Comparison of ENCODE assay signal across 15 cellular contexts in genomic region chr6:144315981-144316865, GRCh38. TPM values are rescaled to one million over a fixed set of nuclear protein-coding genes. Genes with fewer than 3 reads are reported as not detected.
A peak's percentile ranks its signal among the peaks of the same experiment; 100 is the strongest.
DNase-seq lines count a peak whose midpoint lies in the region; ATAC-seq, FAIRE-seq and TF ChIP-seq lines count a peak whose summit lies in the region.
"Had no signal": no experiment of that assay in that cellular context is flagged by ENCODE, and none has a peak within 500 bp of the region (broad histone marks: within the 10 kb centered on the region; RNA-seq: fewer than 3 reads in every experiment).

No MANE protein-coding gene starts in this region.

- H3K4me1 ChIP-seq in small intestine (ENCODE audit: control insufficient read depth in 2 of 2, insufficient read depth in 1 of 2, low read depth in 1 of 2, low read length in 1 of 2) = peaks cover 0 to 3% of the 10 kb centered on the region in 2 donors

- no peak for FAIRE-seq in small intestine (lab: Jason Lieb, UNC)

- WGBS in small intestine, 3 donors = 88 to 91% (median 90%) methylated on average over 6 of the region's 6 CpGs

- H3K27me3 ChIP-seq in small intestine (ENCODE audit: control insufficient read depth in 2 of 2, insufficient read depth in 2 of 2, low read length in 2 of 2) = no peaks in the 10 kb centered on the region
- H3K27me3 ChIP-seq: ovary had no signal

- H3K4me3 ChIP-seq in small intestine (ENCODE audit: low read depth in 1 of 2, low read length in 2 of 2) (no peak overlapping the region), foreskin fibroblast (ENCODE audit: low read depth in 1 of 2, low read length in 2 of 2) (no peak overlapping the region)
- H3K4me3 ChIP-seq: ovary had no signal

- peak; percentile 50 for DNase-seq in left kidney (ENCODE audit: low read depth, low spot score)
- DNase-seq in small intestine = no peak
- DNase-seq in foreskin fibroblast = no peak
- DNase-seq: activated naive CD4-positive, alpha-beta T cell treated with anti-CD3 and anti-CD28 coated beads, Interleukin-2, amount 50 U/mL, for 16 hours; mesendoderm; NCI-H1417 treated with DMSO at 0.1 percent for 48 hours; NCI-H524 treated with DMSO at 0.1 percent for 48 hours had no signal

- H3K36me3 ChIP-seq in small intestine (ENCODE audit: control insufficient read depth in 2 of 2, insufficient read depth in 2 of 2, low read length in 2 of 2) = no peaks in the 10 kb centered on the region
- H3K36me3 ChIP-seq: ovary had no signal

- TF ChIP-seq CTCF in C4-2B (conservative IDR thresholded peaks at IDR 0.05) (no peak; the same call in 1 of the 2 replicates), foreskin fibroblast (IDR thresholded peaks at IDR 0.05; ENCODE audit: low read depth, low read length) (no peak)

- H3K27ac ChIP-seq in C4-2B (peak overlapping the region; percentile 75), small intestine (ENCODE audit: low read depth in 1 of 2, low read length in 1 of 2) (no peak overlapping the region)
- H3K27ac ChIP-seq: RWPE1 had no signal

- H3K9me3 ChIP-seq in small intestine (ENCODE audit: control insufficient read depth, low read depth) = no peaks in the 10 kb centered on the region
- H3K9me3 ChIP-seq: ovary had no signal

- ATAC-seq in GM19463 (IDR thresholded peaks at IDR 0.05; ENCODE audit: unreplicated experiment) (peak; percentile 74), HG03097 (IDR thresholded peaks at IDR 0.05; ENCODE audit: low FRiP score, unreplicated experiment) (peak; percentile 80), GM19397 (IDR thresholded peaks at IDR 0.05; ENCODE audit: unreplicated experiment) (no peak), HG03520 (IDR thresholded peaks at IDR 0.05; ENCODE audit: unreplicated experiment) (no peak)
- ATAC-seq: esophagus mucosa had no signal

RNA-seq across cellular contexts. Expression of gene UTRN, which starts 31.1 kb away (rescaled TPM):
- 10 to 100 TPM in 2 of 3 donors, 1 to 10 TPM in 1; 10.0 to 25.7 (median 10.7) TPM for polyA plus RNA-seq in small intestine

Comparison
In these comparisons a context has a peak if more than half of its experiments do, and no peak if none do; other contexts are left out.
1. ATAC-seq: peak in GM19463 (single experiment) and HG03097 (single experiment); none in GM19397 (single experiment) and HG03520 (single experiment).